In the genomic region with DNA sequence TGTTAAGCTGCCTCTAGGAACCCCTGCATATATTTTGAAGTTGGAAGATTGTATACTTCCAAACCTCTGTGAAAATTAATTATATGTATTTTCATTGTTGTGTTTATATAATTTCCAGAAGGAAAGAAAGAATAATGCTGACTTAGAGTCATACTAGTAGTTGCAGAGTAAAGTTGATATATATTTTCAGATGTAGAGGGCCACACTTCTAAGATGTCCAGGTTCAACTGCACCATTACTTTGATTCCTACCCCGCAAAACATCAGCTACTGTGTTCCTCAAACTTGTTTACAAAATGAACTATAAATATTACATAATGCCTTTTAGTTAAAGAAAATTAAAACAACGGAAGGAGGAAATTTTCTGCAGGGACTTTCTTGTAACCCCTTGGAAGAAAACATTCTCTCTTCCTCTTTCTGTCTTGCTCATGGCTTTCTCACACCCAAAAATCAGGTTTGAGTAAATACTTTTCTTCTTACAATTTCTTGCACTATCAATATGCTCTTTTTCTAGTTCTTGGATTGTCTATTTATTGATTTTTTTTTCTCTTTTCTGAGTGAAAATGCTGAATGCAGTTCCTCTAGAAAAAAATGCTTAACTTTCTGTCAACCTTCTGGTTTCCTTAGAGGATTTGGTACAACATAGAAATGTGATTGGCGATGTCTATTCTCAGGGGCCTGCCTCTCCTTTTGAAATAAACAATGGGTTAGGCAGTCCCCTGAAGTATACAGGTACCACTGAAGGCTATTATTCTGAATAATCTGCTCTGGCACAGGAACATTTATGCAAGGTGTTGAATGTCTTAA, we compare ENCODE assay signal across 17 cellular contexts.
DNase-seq lines count a peak whose midpoint lies in the region; ATAC-seq and TF ChIP-seq lines count a peak whose summit lies in the region.
"Had no signal": no experiment of that assay in that cellular context is flagged by ENCODE, and none has a peak within 500 bp of the region (broad histone marks: within the 10 kb centered on the region; RNA-seq: fewer than 3 reads in every experiment).

No MANE protein-coding gene starts in this region.

- H3K36me3 ChIP-seq in sigmoid colon (no peaks in the 10 kb centered on the region), adrenal gland (replicated peaks in 1 of 2) (no peaks in the 10 kb centered on the region)
- H3K36me3 ChIP-seq: BLaER1 treated with 17β-estradiol and CSF1 and Interleukin-3, amounts not matched to agents 10 nM and 100 nM had no signal

- peak; percentile 39 for ATAC-seq in GM18499 (IDR thresholded peaks at IDR 0.05; ENCODE audit: insufficient read depth, unreplicated experiment)
- ATAC-seq in GM21360 (IDR thresholded peaks at IDR 0.05; ENCODE audit: unreplicated experiment): peak; percentile 70
- ATAC-seq: A549, T-helper 17 cell had no signal

- H3K4me1 ChIP-seq in sigmoid colon: no peaks in the 10 kb centered on the region
- no peaks in the 10 kb centered on the region for H3K4me1 ChIP-seq in adrenal gland (replicated peaks in 1 of 2)
- H3K4me1 ChIP-seq: A549 had no signal

- TF ChIP-seq CTCF in sigmoid colon (IDR thresholded peaks at IDR 0.05) (no peak), adrenal gland (IDR thresholded peaks at IDR 0.05) (no peak)

- intact Hi-C loops in sigmoid colon (cut with DNase I): no loop called here
- intact Hi-C loops in adrenal gland (cut with DNase I): no loop called here

- peak; percentile 53 for DNase-seq in MV-4-11 (lab: John Stamatoyannopoulos, UW)
- DNase-seq in epithelial cell of prostate (ENCODE audit: low read depth, low spot score): no peak
- no peak for DNase-seq in NCI-H1930 (lab: John Stamatoyannopoulos, UW)
- DNase-seq in hypothalamus (lab: John Stamatoyannopoulos, UW): no peak
- DNase-seq in sigmoid colon: no peak
- no peak for DNase-seq in adrenal gland
- DNase-seq: GDM1, HFFc6, NCI-H1436 treated with DMSO at 0.1 percent for 48 hours, NCI-H226, NCI-H524 treated with DMSO at 0.1 percent for 48 hours, RPMI8226, T-helper 17 cell had no signal

- H3K27ac ChIP-seq in epithelial cell of prostate: peak overlapping the region; percentile 23
- no peak overlapping the region for H3K27ac ChIP-seq in sigmoid colon
- H3K27ac ChIP-seq in adrenal gland: no peak overlapping the region
- H3K27ac ChIP-seq: A549; BLaER1 treated with 17β-estradiol and CSF1 and Interleukin-3, amounts not matched to agents 10 nM and 100 nM had no signal

- TF ChIP-seq EP300 in sigmoid colon (IDR thresholded peaks at IDR 0.05): no peak

- H3K27me3 ChIP-seq in sigmoid colon: no peaks in the 10 kb centered on the region
- no peaks in the 10 kb centered on the region for H3K27me3 ChIP-seq in adrenal gland
- H3K27me3 ChIP-seq: BLaER1 treated with 17β-estradiol and CSF1 and Interleukin-3, amounts not matched to agents 10 nM and 100 nM had no signal

- 87 to 89% methylated on average over 3 of the region's 3 CpGs for WGBS in sigmoid colon, 2 donors
- 86 to 89% (median 89%) methylated on average over 3 of the region's 3 CpGs for WGBS in adrenal gland, 4 donors

- no peaks in the 10 kb centered on the region for H3K9me3 ChIP-seq in sigmoid colon
- H3K9me3 ChIP-seq in adrenal gland (replicated peaks in 1 of 3): no peaks in the 10 kb centered on the region
- H3K9me3 ChIP-seq: A549; BLaER1 treated with 17β-estradiol and CSF1 and Interleukin-3, amounts not matched to agents 10 nM and 100 nM had no signal

- H3K4me3 ChIP-seq in sigmoid colon (no peak overlapping the region), adrenal gland (no peak overlapping the region)
- H3K4me3 ChIP-seq: A549; BLaER1 treated with 17β-estradiol and CSF1 and Interleukin-3, amounts not matched to agents 10 nM and 100 nM had no signal

- TF ChIP-seq POLR2A in sigmoid colon (IDR thresholded peaks at IDR 0.05): no peak
- no peak for TF ChIP-seq POLR2A in adrenal gland (IDR thresholded peaks at IDR 0.05)
